ENCODE assay signal across 16 cellular contexts in the genomic region with DNA sequence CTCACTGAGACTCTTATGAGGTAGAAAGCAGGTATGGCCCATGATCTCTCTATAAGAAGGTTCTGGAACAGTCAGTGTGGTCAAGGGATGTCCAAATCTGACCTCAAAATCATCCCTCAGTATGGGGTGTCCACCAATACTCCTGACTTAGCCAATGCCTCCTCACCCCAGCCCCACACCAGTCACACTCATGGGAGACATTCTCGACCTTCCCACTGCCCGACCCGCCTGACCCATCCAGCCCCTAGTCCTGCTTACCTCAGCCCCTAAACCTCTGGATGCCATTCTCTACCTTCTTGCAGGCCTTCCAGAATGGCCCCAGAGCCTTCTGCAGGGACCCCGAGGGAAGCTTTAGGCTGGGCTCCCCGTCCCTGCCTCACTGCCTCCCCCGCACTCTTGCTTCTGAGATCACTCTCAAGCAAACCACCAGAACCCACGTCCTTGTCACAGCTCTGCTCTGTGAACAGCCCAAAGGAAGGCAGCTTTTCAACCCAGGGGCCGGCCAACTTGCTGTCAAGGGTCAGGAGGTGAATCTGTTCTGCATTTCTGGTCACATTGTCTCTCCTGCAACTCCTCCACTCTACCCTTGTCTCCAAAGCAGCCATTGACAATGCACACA. TPM values are rescaled to one million over a fixed set of nuclear protein-coding genes. Genes with fewer than 3 reads are reported as not detected.
"Had no signal": no experiment of that assay in that cellular context is flagged by ENCODE, and none has a peak within 500 bp of the region (broad histone marks: within the 10 kb centered on the region; RNA-seq: fewer than 3 reads in every experiment).

No MANE protein-coding gene starts in this region.

- H3K9ac ChIP-seq: parathyroid adenoma had no signal

- H2AFZ ChIP-seq: parathyroid adenoma had no signal

- ATAC-seq: activated naive CD4-positive, alpha-beta T cell treated with anti-CD3 and anti-CD28 coated beads, Interleukin-2, amount 50 U/mL, for 72 hours; right cardiac atrium; T-helper 17 cell; upper lobe of right lung had no signal

- DNase-seq: activated CD4-positive, alpha-beta T cell treated with anti-CD3 and anti-CD28 coated beads for 48 hours; activated effector memory CD4-positive, alpha-beta T cell treated with Interleukin-2 at 50 U/mL for 16 hours; activated T-cell treated with anti-CD3 and anti-CD28 coated beads, Interleukin-2, amount 50 U/mL, for 24 hours; caudate nucleus; effector CD4-positive, alpha-beta T cell; foreskin melanocyte; immature natural killer cell; lower lobe of right lung; right cardiac atrium; SIG-M5; T-helper 17 cell; upper lobe of right lung had no signal

- H3K4me3 ChIP-seq: lower lobe of right lung, smooth muscle cell, upper lobe of right lung had no signal

- H3K4me1 ChIP-seq: lower lobe of right lung, parathyroid adenoma, upper lobe of right lung had no signal

- H3K9me3 ChIP-seq: lower lobe of right lung, upper lobe of right lung had no signal

- H3K36me3 Mint-ChIP-seq: immature natural killer cell had no signal

- H3K4me2 ChIP-seq: smooth muscle cell had no signal

- H3K27ac ChIP-seq: lower lobe of right lung, parathyroid adenoma, upper lobe of right lung had no signal

- H3K4me3 Mint-ChIP-seq: activated T-cell treated with anti-CD3 and anti-CD28 coated beads, Interleukin-2, amount 50 U/mL, for 24 hours; immature natural killer cell; stimulated activated naive CD8-positive, alpha-beta T cell treated with anti-CD3 and anti-CD28 coated beads, Interleukin-15, Interleukin-2, amounts not matched to agents 100 ng/mL and 50 ng/mL, for 24 hours; T-helper 17 cell had no signal

- H3K27ac Mint-ChIP-seq: activated T-cell treated with anti-CD3 and anti-CD28 coated beads, Interleukin-2, amount 50 U/mL, for 24 hours; immature natural killer cell; stimulated activated naive CD8-positive, alpha-beta T cell treated with anti-CD3 and anti-CD28 coated beads, Interleukin-15, Interleukin-2, amounts not matched to agents 100 ng/mL and 50 ng/mL, for 24 hours; T-helper 17 cell had no signal

- H3K36me3 ChIP-seq: lower lobe of right lung, upper lobe of right lung had no signal

RNA-seq across cellular contexts. Expression of a gene that starts 44.9 kb away (rescaled TPM):
- total RNA-seq: activated naive CD4-positive, alpha-beta T cell treated with anti-CD3 and anti-CD28 coated beads, Interleukin-2, amount 50 U/mL, for 72 hours; lower lobe of right lung; right cardiac atrium; smooth muscle cell; upper lobe of right lung had no signal
